8 cellular contexts compared by ENCODE assay signal in the genomic region with DNA sequence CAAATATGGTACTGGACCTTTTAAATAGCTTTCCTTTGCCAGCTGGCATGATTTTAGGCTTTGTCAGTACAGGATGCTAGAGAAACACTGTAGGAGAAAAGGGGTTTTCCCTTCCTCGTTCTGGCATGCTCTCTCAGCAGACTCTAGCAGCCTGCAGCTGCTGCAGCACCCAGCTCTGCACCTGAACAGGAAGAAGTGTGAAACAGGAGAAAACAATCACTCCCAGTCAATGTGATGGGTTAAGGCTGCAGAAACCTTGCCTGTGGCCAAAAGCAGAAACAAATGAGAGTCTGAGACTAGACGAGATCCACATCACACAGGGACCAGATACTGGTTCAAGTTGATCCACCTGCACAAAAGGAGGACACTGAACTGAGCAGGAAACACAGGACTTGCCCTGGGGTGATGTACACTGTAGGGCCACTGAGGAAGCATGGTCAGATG. TPM values are rescaled to one million over a fixed set of nuclear protein-coding genes. Genes with fewer than 3 reads are reported as not detected.
DNase-seq lines count a peak whose midpoint lies in the region; ATAC-seq and TF ChIP-seq lines count a peak whose summit lies in the region.

No MANE protein-coding gene starts in this region.

- no peaks in the 10 kb centered on the region for H3K27me3 Mint-ChIP-seq in activated naive CD4-positive, alpha-beta T cell treated with anti-CD3 and anti-CD28 coated beads for 36 hours (ENCODE audit: low read depth)
- H3K27me3 Mint-ChIP-seq in naive B cell: no peaks in the 10 kb centered on the region
- no peaks in the 10 kb centered on the region for H3K27me3 Mint-ChIP-seq in endothelial cell (ENCODE audit: unreplicated experiment)
- H3K27me3 Mint-ChIP-seq in nephron progenitor cell (ENCODE audit: low read depth, poor library complexity): peaks cover 15% of the 10 kb centered on the region

- H3K9me3 Mint-ChIP-seq in activated naive CD4-positive, alpha-beta T cell treated with anti-CD3 and anti-CD28 coated beads for 36 hours: no peaks in the 10 kb centered on the region
- H3K9me3 Mint-ChIP-seq in naive B cell (no peaks in the 10 kb centered on the region), endothelial cell (ENCODE audit: unreplicated experiment) (no peaks in the 10 kb centered on the region), nephron progenitor cell (no peaks in the 10 kb centered on the region)

- ATAC-seq in GM18867 (IDR thresholded peaks at IDR 0.05; ENCODE audit: unreplicated experiment) (peak; percentile 91), HG02642 (IDR thresholded peaks at IDR 0.05; ENCODE audit: poor library complexity, unreplicated experiment) (peak; percentile 92), naive B cell (ENCODE audit: low read depth in 2 of 2) (peak; percentile 96 to 97)

- H3K4me1 Mint-ChIP-seq in activated naive CD4-positive, alpha-beta T cell treated with anti-CD3 and anti-CD28 coated beads for 36 hours (ENCODE audit: low read depth): peaks cover 28% of the 10 kb centered on the region
- H3K4me1 Mint-ChIP-seq in naive B cell (peaks cover 34 to 42% (median 38%) of the 10 kb centered on the region in 3 donors), endothelial cell (ENCODE audit: unreplicated experiment) (peaks cover 5% of the 10 kb centered on the region), nephron progenitor cell (no peaks in the 10 kb centered on the region)

- no peak overlapping the region for H3K27ac Mint-ChIP-seq in activated naive CD4-positive, alpha-beta T cell treated with anti-CD3 and anti-CD28 coated beads for 36 hours
- H3K27ac Mint-ChIP-seq in naive B cell (peak overlapping the region in 5 of 6 donors; percentile 28 to 94 (median 92)), endothelial cell (ENCODE audit: unreplicated experiment) (no peak overlapping the region), nephron progenitor cell (no peak overlapping the region)

- peak; percentile 70 for DNase-seq in NCI-H226
- peak; percentile 70 for DNase-seq in activated naive CD4-positive, alpha-beta T cell treated with anti-CD3 and anti-CD28 coated beads for 36 hours
- DNase-seq in naive B cell: peak; percentile 78
- no peak for DNase-seq in endothelial cell (ENCODE audit: low spot score)
- DNase-seq in nephron progenitor cell: no peak
- no peak for DNase-seq in NCI-H1048 (lab: John Stamatoyannopoulos, UW)

- intact Hi-C loops in activated naive CD4-positive, alpha-beta T cell treated with anti-CD3 and anti-CD28 coated beads for 36 hours (cut with micrococcal nuclease): loop anchor here (1.0 to 5.0 kb wide), 4 partner anchors 40 to 349 kb away; partner anchors contain the start of gene DDX20

- H3K4me3 Mint-ChIP-seq in activated naive CD4-positive, alpha-beta T cell treated with anti-CD3 and anti-CD28 coated beads for 36 hours: no peak overlapping the region
- H3K4me3 Mint-ChIP-seq in naive B cell: peak overlapping the region in 7 of 8 donors; percentile 13 to 79 (median 56)
- H3K4me3 Mint-ChIP-seq in endothelial cell (ENCODE audit: unreplicated experiment): no peak overlapping the region
- no peak overlapping the region for H3K4me3 Mint-ChIP-seq in nephron progenitor cell

- TF ChIP-seq CTCF in endothelial cell (IDR thresholded peaks at IDR 0.05; ENCODE audit: unreplicated experiment) (no peak), nephron progenitor cell (IDR thresholded peaks at IDR 0.05) (no peak)

- CTCF ChIA-PET in activated naive CD4-positive, alpha-beta T cell treated with anti-CD3 and anti-CD28 coated beads for 36 hours (lab: Charles Lee): interaction anchor here (0.5 to 1.4 kb wide), 2 partner anchors 35 to 320 kb away, joined by 3 read pairs; no protein-coding TSS in a partner anchor

- H3K36me3 Mint-ChIP-seq in activated naive CD4-positive, alpha-beta T cell treated with anti-CD3 and anti-CD28 coated beads for 36 hours (ENCODE audit: low read depth): no peaks in the 10 kb centered on the region
- H3K36me3 Mint-ChIP-seq in naive B cell (no peaks in the 10 kb centered on the region), endothelial cell (ENCODE audit: low read depth, unreplicated experiment) (no peaks in the 10 kb centered on the region), nephron progenitor cell (ENCODE audit: low read depth) (no peaks in the 10 kb centered on the region)

RNA-seq across cellular contexts. Expression of gene OVGP1, which starts 21.2 kb away (rescaled TPM):
- total RNA-seq in activated naive CD4-positive, alpha-beta T cell treated with anti-CD3 and anti-CD28 coated beads for 36 hours: 1 to 10 TPM; 1.7 to 2.0 TPM
- polyA plus RNA-seq in naive B cell (ENCODE audit: low read depth in 6 of 6): 1 to 10 TPM in 2 of 6 donors, under 1 TPM in 4; 0.51 to 2.7 (median 0.71) TPM
- total RNA-seq in endothelial cell (ENCODE audit: unreplicated experiment): 3.4 TPM

RNA-seq across cellular contexts. Expression of gene WDR77, which starts 42.7 kb away (rescaled TPM):
- 10 to 100 TPM; 43.1 to 48.8 TPM for total RNA-seq in activated naive CD4-positive, alpha-beta T cell treated with anti-CD3 and anti-CD28 coated beads for 36 hours
- polyA plus RNA-seq in naive B cell (ENCODE audit: low read depth in 6 of 6): 10 to 100 TPM; 46.4 to 61.2 (median 54.8) TPM
- total RNA-seq in endothelial cell (ENCODE audit: unreplicated experiment): 46.2 TPM

RNA-seq across cellular contexts. Expression of gene ATP5PB, which starts 42.9 kb away (rescaled TPM):
- 100 to 1,000 TPM; 324 to 331 TPM for total RNA-seq in activated naive CD4-positive, alpha-beta T cell treated with anti-CD3 and anti-CD28 coated beads for 36 hours
- 100 to 1,000 TPM; 356 to 441 (median 405) TPM for polyA plus RNA-seq in naive B cell (ENCODE audit: low read depth in 6 of 6)
- 211 TPM for total RNA-seq in endothelial cell (ENCODE audit: unreplicated experiment)

Comparison
In these comparisons a context has a peak if more than half of its experiments do, and no peak if none do; other contexts are left out.
1. DNase-seq: peak in NCI-H226 (single experiment), activated naive CD4-positive, alpha-beta T cell treated with anti-CD3 and anti-CD28 coated beads for 36 hours (single experiment) and naive B cell (single experiment); none in endothelial cell (single experiment), nephron progenitor cell (single experiment) and NCI-H1048 (single experiment).
2. H3K27ac Mint-ChIP-seq: peak in naive B cell (5 of 6); none in activated naive CD4-positive, alpha-beta T cell treated with anti-CD3 and anti-CD28 coated beads for 36 hours (single experiment), endothelial cell (single experiment) and nephron progenitor cell (single experiment).
3. H3K4me3 Mint-ChIP-seq: peak in naive B cell (7 of 8); none in activated naive CD4-positive, alpha-beta T cell treated with anti-CD3 and anti-CD28 coated beads for 36 hours (single experiment), endothelial cell (single experiment) and nephron progenitor cell (single experiment).
4. Peak in every context shown above with its lines, with median percentiles within 50 percentile points of each other: ATAC-seq.